ENCODE assay signal across 16 cellular contexts in the genomic region with DNA sequence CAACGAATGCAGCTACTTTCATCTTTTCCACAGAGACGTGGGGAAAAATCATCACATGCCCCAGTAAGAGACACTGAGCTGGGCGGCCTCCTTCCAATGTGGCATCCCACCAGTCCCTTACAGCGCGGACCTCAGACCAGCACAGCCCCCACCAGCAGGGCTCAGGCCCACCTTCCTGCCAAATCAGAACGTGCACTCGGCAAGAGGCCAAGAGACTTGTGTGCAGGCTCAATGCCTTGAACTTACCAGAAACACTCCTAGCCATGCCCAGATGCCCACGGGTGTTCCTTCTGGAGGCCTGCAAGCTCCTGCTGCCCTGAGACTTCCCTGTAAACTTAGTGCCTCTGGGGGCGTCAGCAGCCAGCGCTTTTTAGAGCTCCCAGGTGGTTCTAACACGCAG. TPM values are rescaled to one million over a fixed set of nuclear protein-coding genes. Genes with fewer than 3 reads are reported as not detected.
A peak's percentile ranks its signal among the peaks of the same experiment; 100 is the strongest.
DNase-seq lines count a peak whose midpoint lies in the region; ATAC-seq and TF ChIP-seq lines count a peak whose summit lies in the region.
"Had no signal": no experiment of that assay in that cellular context is flagged by ENCODE, and none has a peak within 500 bp of the region (broad histone marks: within the 10 kb centered on the region; RNA-seq: fewer than 3 reads in every experiment).

No MANE protein-coding gene starts in this region.

- peak overlapping the region in 9 of 12 donors; percentile 4 to 82 (median 51) for H3K27ac ChIP-seq in heart left ventricle
- H3K27ac ChIP-seq in sigmoid colon, result peak overlapping the region in 2 of 4 donors; percentile 40 to 66
- no peak overlapping the region for H3K27ac ChIP-seq in stomach
- H3K27ac ChIP-seq: GM23248 had no signal

- H3K27me3 ChIP-seq in H7 (ENCODE audit: control insufficient read depth, insufficient read depth, low read length) (no peaks in the 10 kb centered on the region), heart left ventricle (no peaks in the 10 kb centered on the region), sigmoid colon (no peaks in the 10 kb centered on the region), stomach (no peaks in the 10 kb centered on the region)

- H3K36me3 ChIP-seq in H7 (replicated peaks; ENCODE audit: control insufficient read depth, insufficient read depth, low read length) (peaks cover 82% of the 10 kb centered on the region), heart left ventricle (peaks cover 3 to 100% (median 98%) of the 10 kb centered on the region in 9 donors), sigmoid colon (peaks cover 53 to 100% (median 94%) of the 10 kb centered on the region in 4 donors), stomach (peaks cover 92 to 100% (median 99%) of the 10 kb centered on the region in 4 donors)

- ATAC-seq in heart left ventricle, result peak in 3 of 4 donors; percentile 4 to 21 (median 7)

- H3K4me1 ChIP-seq in heart left ventricle, result peaks cover 0 to 59% (median 42%) of the 10 kb centered on the region in 12 donors
- H3K4me1 ChIP-seq in sigmoid colon, result peaks cover 0 to 28% (median 17%) of the 10 kb centered on the region in 4 donors
- peaks cover 3 to 47% (median 13%) of the 10 kb centered on the region in 4 donors for H3K4me1 ChIP-seq in stomach

- TF ChIP-seq EP300 in sigmoid colon (IDR thresholded peaks at IDR 0.05), result no peak
- TF ChIP-seq EP300 in stomach (IDR thresholded peaks at IDR 0.05), result no peak

- 60 to 81% (median 66%) methylated on average over 10 to 11 of the region's 11 CpGs for WGBS in heart left ventricle, 4 donors
- WGBS in sigmoid colon, 2 donors, result 90 to 92% methylated on average over 11 of the region's 11 CpGs
- WGBS in stomach, 5 donors, result 81 to 90% (median 85%) methylated on average over 5 to 11 of the region's 11 CpGs

- no peak for TF ChIP-seq POLR2A in heart left ventricle (IDR thresholded peaks at IDR 0.05)
- no peak for TF ChIP-seq POLR2A in sigmoid colon (IDR thresholded peaks at IDR 0.05)
- no peak for TF ChIP-seq POLR2A in stomach (IDR thresholded peaks at IDR 0.05)

- DNase-seq in H7 (peak; percentile 28), heart left ventricle (peak in 1 of 5 donors; percentile 62), sigmoid colon (peak; percentile 66), COLO829 (ENCODE audit: low spot score) (no peak), 8988T (no peak), stomach (no peak)
- DNase-seq in activated naive CD4-positive, alpha-beta T cell treated with anti-CD3 and anti-CD28 coated beads, Interleukin-2, amount 50 U/mL, for 16 hours, result peak; percentile 3
- DNase-seq: activated B cell treated with CpG ODN at 0.5 μM for 24 hours; effector CD8-positive, alpha-beta T cell; GM23248; hippocampal formation; kidney glomerular epithelial cell; midbrain; NCI-H1694; NCI-H446; SHP77 had no signal

- intact Hi-C loops in heart left ventricle (cut with DNase I) (no loop called here), sigmoid colon (cut with DNase I) (no loop called here), stomach (cut with DNase I; ENCODE audit: low total_unique reads) (no loop called here)

- H3K9me3 ChIP-seq in heart left ventricle (no peaks in the 10 kb centered on the region), sigmoid colon (no peaks in the 10 kb centered on the region), stomach (no peaks in the 10 kb centered on the region)

- no peak overlapping the region for H3K4me3 ChIP-seq in H7 (ENCODE audit: insufficient read depth, low read depth, low read length)
- no peak overlapping the region for H3K4me3 ChIP-seq in heart left ventricle
- no peak overlapping the region for H3K4me3 ChIP-seq in sigmoid colon
- H3K4me3 ChIP-seq in stomach, result no peak overlapping the region
- H3K4me3 ChIP-seq: GM23248 had no signal

- TF ChIP-seq CTCF in heart left ventricle (IDR thresholded peaks at IDR 0.05) (no peak), sigmoid colon (IDR thresholded peaks at IDR 0.05) (no peak), stomach (IDR thresholded peaks at IDR 0.05) (no peak)

RNA-seq across cellular contexts. Expression of a gene that starts 31.2 kb away (rescaled TPM):
- total RNA-seq in H7 (2014; rRNA removed; shearing (Covaris generic)), result 219 and 254 TPM in 2 replicates
- total RNA-seq in heart left ventricle (100 to 1,000 TPM; 113 to 299 (median 185) TPM), sigmoid colon (100 to 1,000 TPM; 171 to 267 (median 238) TPM), stomach (100 to 1,000 TPM in 3 of 5 donors, 10 to 100 TPM in 2; 52.4 to 167 (median 104) TPM)
- polyA plus RNA-seq in heart left ventricle (100 to 1,000 TPM in 1 of 2 donors, 10 to 100 TPM in 1; 76.1 to 279 TPM), sigmoid colon (100 to 1,000 TPM; 200 to 267 (median 247) TPM), stomach (100 to 1,000 TPM in 2 of 3 donors, 10 to 100 TPM in 1; 91.2 to 145 (median 115) TPM)

Comparison
In these comparisons a context has a peak if more than half of its experiments do, and no peak if none do; other contexts are left out.
1. DNase-seq: peak in H7 (single experiment), activated naive CD4-positive, alpha-beta T cell treated with anti-CD3 and anti-CD28 coated beads, Interleukin-2, amount 50 U/mL, for 16 hours (single experiment) and sigmoid colon (single experiment); none in COLO829 (single experiment), 8988T (single experiment) and stomach (single experiment).
2. H3K27ac ChIP-seq: peak in heart left ventricle (9 of 12); none in stomach (0 of 5).